16 cellular contexts compared by ENCODE assay signal in genomic region chr7:116529250-116529649, GRCh38. TPM values are rescaled to one million over a fixed set of nuclear protein-coding genes. Genes with fewer than 3 reads are reported as not detected.
DNase-seq lines count a peak whose midpoint lies in the region; ATAC-seq and TF ChIP-seq lines count a peak whose summit lies in the region.
"Had no signal": no experiment of that assay in that cellular context is flagged by ENCODE, and none has a peak within 500 bp of the region (broad histone marks: within the 10 kb centered on the region; RNA-seq: fewer than 3 reads in every experiment).

No MANE protein-coding gene starts in this region.

- H3K4me3 ChIP-seq in right cardiac atrium (ENCODE audit: low read length), result peak overlapping the region; percentile 37
- H3K4me3 ChIP-seq in coronary artery, result peak overlapping the region; percentile 86

- ATAC-seq in right cardiac atrium, result no peak
- ATAC-seq: stimulated activated effector memory CD8-positive, alpha-beta T cell treated with anti-CD3 and anti-CD28 coated beads, Interleukin-12 subunit alpha, Interleukin-12 subunit beta, amount 100 ng/mL, for 72 hours had no signal

- H3K4me1 ChIP-seq in right cardiac atrium (ENCODE audit: control insufficient read depth, insufficient read depth, low read length), result peaks cover 11% of the 10 kb centered on the region

- H3K27ac Mint-ChIP-seq in osteocyte (ENCODE audit: unreplicated experiment), result peak overlapping the region; percentile 90
- H3K27ac Mint-ChIP-seq: activated CD4-positive, alpha-beta T cell treated with anti-CD3 and anti-CD28 coated beads, Interleukin-2, amount 10 ng/mL, durations not matched to agents 24 days and 14 days; stimulated activated effector memory CD8-positive, alpha-beta T cell treated with anti-CD3 and anti-CD28 coated beads, Interleukin-12 subunit alpha, Interleukin-12 subunit beta, amount 100 ng/mL, for 72 hours had no signal

- no peaks in the 10 kb centered on the region for H3K27me3 ChIP-seq in right cardiac atrium (ENCODE audit: control insufficient read depth, insufficient read depth)
- H3K27me3 ChIP-seq: Peyer's patch had no signal

- no peaks in the 10 kb centered on the region for H3K27me3 Mint-ChIP-seq in osteocyte (ENCODE audit: unreplicated experiment)

- no peaks in the 10 kb centered on the region for H3K9me3 Mint-ChIP-seq in osteocyte (ENCODE audit: unreplicated experiment)
- H3K9me3 Mint-ChIP-seq: activated CD4-positive, alpha-beta T cell treated with anti-CD3 and anti-CD28 coated beads, Interleukin-2, amount 10 ng/mL, durations not matched to agents 24 days and 14 days; stimulated activated effector memory CD8-positive, alpha-beta T cell treated with anti-CD3 and anti-CD28 coated beads, Interleukin-12 subunit alpha, Interleukin-12 subunit beta, amount 100 ng/mL, for 72 hours had no signal

- no peak for DNase-seq in right cardiac atrium
- no peak for DNase-seq in cardiac septum (ENCODE audit: low spot score)
- no peak for DNase-seq in coronary artery (ENCODE audit: low spot score)
- no peak for DNase-seq in osteocyte (ENCODE audit: extremely low spot score, unreplicated experiment)
- DNase-seq in amniotic stem cell (lab: John Stamatoyannopoulos, UW), result no peak
- DNase-seq in NCI-H82 (lab: John Stamatoyannopoulos, UW), result no peak
- DNase-seq in activated naive CD4-positive, alpha-beta T cell treated with anti-CD3 and anti-CD28 coated beads, Interleukin-2, amount 50 U/mL, for 16 hours, result no peak
- DNase-seq in cortex of kidney (lab: John Stamatoyannopoulos, UW), result no peak
- DNase-seq: activated CD4-positive, alpha-beta T cell treated with anti-CD3 and anti-CD28 coated beads, Interleukin-2, amount 10 ng/mL, durations not matched to agents 24 days and 14 days; activated T-cell treated with anti-CD3 and anti-CD28 coated beads, Interleukin-2, amount 50 U/mL, for 1 hour; NCI-H1436; NCI-H446 treated with DMSO at 0.1 percent for 48 hours; Peyer's patch; stimulated activated CD4-positive, alpha-beta T cell treated with anti-CD3 and anti-CD28 coated beads, Interleukin-4, amount 100 ng/mL, for 4 hours had no signal

- intact Hi-C loops in right cardiac atrium (cut with DNase I) (loop anchor here (5.0 to 10.0 kb wide), 7 partner anchors 46 to 267 kb away; no protein-coding TSS in a partner anchor), cardiac septum (cut with DNase I) (loop anchor here (2.0 to 10.0 kb wide), 3 partner anchors 16 to 276 kb away; no protein-coding TSS in a partner anchor)

- H3K4me1 Mint-ChIP-seq in osteocyte (ENCODE audit: unreplicated experiment), result peaks cover 68% of the 10 kb centered on the region

- H3K4me3 Mint-ChIP-seq in osteocyte (ENCODE audit: unreplicated experiment), result peak overlapping the region; percentile 89
- H3K4me3 Mint-ChIP-seq: activated CD4-positive, alpha-beta T cell treated with anti-CD3 and anti-CD28 coated beads, Interleukin-2, amount 10 ng/mL, durations not matched to agents 24 days and 14 days; stimulated activated effector memory CD8-positive, alpha-beta T cell treated with anti-CD3 and anti-CD28 coated beads, Interleukin-12 subunit alpha, Interleukin-12 subunit beta, amount 100 ng/mL, for 72 hours had no signal

- no peaks in the 10 kb centered on the region for H3K9me3 ChIP-seq in right cardiac atrium (ENCODE audit: control insufficient read depth, low read length)
- H3K9me3 ChIP-seq: Peyer's patch had no signal

- 36% methylated on average over 1 of the region's 1 CpG for WGBS in right cardiac atrium

- H3K27ac ChIP-seq in right cardiac atrium (ENCODE audit: low read length), result no peak overlapping the region
- H3K27ac ChIP-seq in coronary artery, result peak overlapping the region; percentile 22 to 60

- H3K36me3 Mint-ChIP-seq in osteocyte (ENCODE audit: unreplicated experiment), result peaks cover 45% of the 10 kb centered on the region
- H3K36me3 Mint-ChIP-seq: stimulated activated effector memory CD8-positive, alpha-beta T cell treated with anti-CD3 and anti-CD28 coated beads, Interleukin-12 subunit alpha, Interleukin-12 subunit beta, amount 100 ng/mL, for 72 hours had no signal

- TF ChIP-seq CTCF in coronary artery (IDR thresholded peaks at IDR 0.05), result no peak
- no peak for TF ChIP-seq CTCF in osteocyte (IDR thresholded peaks at IDR 0.05)

RNA-seq across cellular contexts. Expression of gene CAV1, which starts 4.4 kb away (rescaled TPM):
- total RNA-seq in right cardiac atrium (100 to 1,000 TPM; 298 to 502 (median 380) TPM), cardiac septum (311 TPM), osteocyte (492 and 502 TPM in 2 replicates)
- 269 TPM for polyA plus RNA-seq in right cardiac atrium
- total RNA-seq: T-helper 2 cell treated with Interferon-gamma antibody and Interleukin-4, amounts not matched to agents 100 ng/mL and 5 ng/mL, for 36 hours had no signal

RNA-seq across cellular contexts. Expression of gene CAV2, which starts 29.7 kb away (rescaled TPM):
- total RNA-seq in right cardiac atrium (100 to 1,000 TPM; 179 to 233 (median 200) TPM), cardiac septum (311 TPM), osteocyte (81.6 and 86.8 TPM in 2 replicates)
- polyA plus RNA-seq in right cardiac atrium, result 136 TPM
- total RNA-seq: activated CD4-positive, alpha-beta T cell treated with anti-CD3 and anti-CD28 coated beads, Interleukin-2, amount 10 ng/mL, durations not matched to agents 24 days and 14 days; T-helper 2 cell treated with Interferon-gamma antibody and Interleukin-4, amounts not matched to agents 100 ng/mL and 5 ng/mL, for 36 hours had no signal
